Comparison of ENCODE assay signal across 1 cellular context in the genomic region with DNA sequence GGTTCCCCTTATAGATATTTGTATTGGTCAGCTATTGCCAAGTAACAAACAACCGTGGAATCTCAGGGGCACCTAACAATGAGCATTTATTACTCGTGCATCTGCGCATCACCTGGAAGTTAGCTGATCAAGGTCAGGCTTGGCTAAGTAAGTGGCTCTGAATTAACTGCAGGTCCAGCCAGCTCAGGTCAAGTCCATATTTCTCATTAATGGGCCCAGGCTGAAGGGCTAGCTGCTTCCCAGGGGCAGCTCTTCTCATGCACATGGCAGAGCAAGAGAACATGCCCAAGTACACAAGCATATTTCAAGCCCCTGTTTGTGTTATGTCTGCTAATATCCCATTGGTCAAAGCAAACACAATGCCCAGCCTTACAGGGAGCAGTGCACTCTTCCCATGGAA.
TF ChIP-seq lines count a peak whose summit lies in the region.

No MANE protein-coding gene starts in this region.

TF ChIP-seq in HepG2, 621 proteins besides CTCF, POLR2A, EP300 and RAD21:
- TF ChIP-seq RBAK (CRISPR knock-in tag; IDR thresholded peaks at IDR 0.05) (peak; percentile 97), U2AF1 (optimal IDR thresholded peaks at IDR 0.05; ENCODE audit: low read depth, low read length) (no peak), ZNF460 (CRISPR knock-in tag; IDR thresholded peaks at IDR 0.05; ENCODE audit: borderline replicate concordance) (no peak), SMAD1 (CRISPR knock-in tag; IDR thresholded peaks at IDR 0.05; ENCODE audit: borderline replicate concordance, low read depth) (no peak), RBFOX2 (IDR thresholded peaks at IDR 0.05; ENCODE audit: low read depth, low read length) (no peak), POLR2AphosphoS2 (IDR thresholded peaks at IDR 0.05; ENCODE audit: low read depth, low read length) (no peak)
- TF ChIP-seq, protein P1, sequence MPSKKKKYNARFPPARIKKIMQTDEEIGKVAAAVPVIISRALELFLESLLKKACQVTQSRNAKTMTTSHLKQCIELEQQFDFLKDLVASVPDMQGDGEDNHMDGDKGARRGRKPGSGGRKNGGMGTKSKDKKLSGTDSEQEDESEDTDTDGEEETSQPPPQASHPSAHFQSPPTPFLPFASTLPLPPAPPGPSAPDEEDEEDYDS (CRISPR knock-in tag; IDR thresholded peaks at IDR 0.05): no peak
